In genomic region chr7:150514748-150515222, GRCh38 we compare ENCODE assay signal across 9 cellular contexts. TPM values are rescaled to one million over a fixed set of nuclear protein-coding genes. Genes with fewer than 3 reads are reported as not detected.
A peak's percentile ranks its signal among the peaks of the same experiment; 100 is the strongest.
DNase-seq lines count a peak whose midpoint lies in the region; ATAC-seq and TF ChIP-seq lines count a peak whose summit lies in the region.
"Had no signal": no experiment of that assay in that cellular context is flagged by ENCODE, and none has a peak within 500 bp of the region (broad histone marks: within the 10 kb centered on the region; RNA-seq: fewer than 3 reads in every experiment).

Gene GIMAP7, plus strand, starts transcription at chr7:150514872. Its CDS starts 5,103 bp downstream, at chr7:150519975.

- no peak within 1 kb of the TSS for H3K27ac Mint-ChIP-seq in nephron progenitor cell

- no peak within 1 kb of the TSS for H3K27ac ChIP-seq in rectal smooth muscle tissue (ENCODE audit: low read depth, low read length)

- H3K36me3 Mint-ChIP-seq in nephron progenitor cell (ENCODE audit: low read depth): no peaks in the 10 kb centered on the region

- ATAC-seq in GM21515 (IDR thresholded peaks at IDR 0.05; ENCODE audit: unreplicated experiment): peak; percentile 72
- ATAC-seq: K562 had no signal

- no peak within 1 kb of the TSS for H3K4me3 Mint-ChIP-seq in nephron progenitor cell

- H3K9me3 Mint-ChIP-seq in nephron progenitor cell: peaks cover 12% of the 10 kb centered on the region

- peaks cover 4% of the 10 kb centered on the region for H3K27me3 Mint-ChIP-seq in nephron progenitor cell (ENCODE audit: low read depth, poor library complexity)

- DNase-seq in T-helper 9 cell: peak; percentile 34
- DNase-seq in dermis blood vessel endothelial cell: peak; percentile 61
- no peak for DNase-seq in kidney glomerular epithelial cell (lab: John Stamatoyannopoulos, UW)
- no peak for DNase-seq in nephron progenitor cell
- no peak for DNase-seq in epidermal melanocyte (ENCODE audit: insufficient read length, low spot score)
- DNase-seq in AML-193 (lab: John Stamatoyannopoulos, UW): no peak

- no peak for TF ChIP-seq CTCF in nephron progenitor cell (IDR thresholded peaks at IDR 0.05)

- H3K4me1 Mint-ChIP-seq in nephron progenitor cell: no peaks in the 10 kb centered on the region

- H3K4me1 ChIP-seq in rectal smooth muscle tissue (ENCODE audit: control insufficient read depth, insufficient read depth, low read length): no peaks in the 10 kb centered on the region

- no peaks in the 10 kb centered on the region for H3K36me3 ChIP-seq in rectal smooth muscle tissue (ENCODE audit: control insufficient read depth, insufficient read depth, low read length)

- peak within 1 kb of the TSS; percentile 40 for H3K4me3 ChIP-seq in rectal smooth muscle tissue (ENCODE audit: low read length)
- H3K4me3 ChIP-seq: K562 had no signal

- H3K9ac ChIP-seq in rectal smooth muscle tissue (ENCODE audit: low read length): no peak within 1 kb of the TSS

- H3K27me3 ChIP-seq in rectal smooth muscle tissue (ENCODE audit: control insufficient read depth, insufficient read depth, low read length): no peaks in the 10 kb centered on the region

RNA-seq across cellular contexts. Expression of gene GIMAP7, which starts in this region (rescaled TPM):
- 111 and 145 TPM in 2 replicates for total RNA-seq in dermis blood vessel endothelial cell

Comparison
In these comparisons a context has a peak if more than half of its experiments do, and no peak if none do; other contexts are left out.
1. DNase-seq: peak in T-helper 9 cell (single experiment) and dermis blood vessel endothelial cell (single experiment); none in kidney glomerular epithelial cell (single experiment), nephron progenitor cell (single experiment), epidermal melanocyte (single experiment) and AML-193 (0 of 2).